In genomic region chr18:28174181-28174906, GRCh38 we compare ENCODE assay signal across 9 cellular contexts. TPM values are rescaled to one million over a fixed set of nuclear protein-coding genes. Genes with fewer than 3 reads are reported as not detected.
A peak's percentile ranks its signal among the peaks of the same experiment; 100 is the strongest.
DNase-seq lines count a peak whose midpoint lies in the region; ATAC-seq and TF ChIP-seq lines count a peak whose summit lies in the region.
"Had no signal": no experiment of that assay in that cellular context is flagged by ENCODE, and none has a peak within 500 bp of the region (broad histone marks: within the 10 kb centered on the region; RNA-seq: fewer than 3 reads in every experiment).

No MANE protein-coding gene starts in this region.

- peaks cover 5% of the 10 kb centered on the region for H3K79me1 ChIP-seq in mesendoderm (ENCODE audit: low read length)

- H3K18ac ChIP-seq in mesendoderm (ENCODE audit: low read length), result no peak overlapping the region

- H3K79me2 ChIP-seq in mesendoderm (ENCODE audit: control insufficient read depth, insufficient read depth, low read length), result peaks cover 48% of the 10 kb centered on the region

- no CpG with 5 or more reads among the region's 8 CpGs for WGBS in mesendoderm (ENCODE audit: extremely low coverage, insufficient coverage, low lambda C conversion rate)

- peak overlapping the region; percentile 78 for H3K56ac ChIP-seq in mesendoderm (ENCODE audit: low read length)

- H2BK5ac ChIP-seq in mesendoderm (ENCODE audit: low read length), result no peak overlapping the region

- no peak overlapping the region for H4K8ac ChIP-seq in mesendoderm (ENCODE audit: low read depth, low read length)

- ATAC-seq in HG02610 (IDR thresholded peaks at IDR 0.05; ENCODE audit: unreplicated experiment), result no peak
- no peak for ATAC-seq in HG02642 (IDR thresholded peaks at IDR 0.05; ENCODE audit: poor library complexity, unreplicated experiment)

- H3K9me3 ChIP-seq in BE2C, result no peaks in the 10 kb centered on the region

- H2BK15ac ChIP-seq in mesendoderm (replicated peaks; ENCODE audit: low read depth), result no peak overlapping the region

- H4K5ac ChIP-seq in mesendoderm (ENCODE audit: low read length), result no peak overlapping the region

- no peak overlapping the region for H3K23ac ChIP-seq in mesendoderm (ENCODE audit: low read length)

- H2AK5ac ChIP-seq in mesendoderm (ENCODE audit: low read length), result no peak overlapping the region

- H3K27me3 ChIP-seq in BE2C (no peaks in the 10 kb centered on the region), mesendoderm (ENCODE audit: insufficient read depth, low read length, poor library complexity) (no peaks in the 10 kb centered on the region)

- H3K4me1 ChIP-seq in BE2C (peaks cover 2% of the 10 kb centered on the region; the same call in 1 of the 2 replicates), mesendoderm (ENCODE audit: control insufficient read depth, low read depth, low read length) (no peaks in the 10 kb centered on the region)

- H3K27ac ChIP-seq in coronary artery, result no peak overlapping the region
- no peak overlapping the region for H3K27ac ChIP-seq in mesendoderm (ENCODE audit: low read depth, low read length)
- H3K27ac ChIP-seq: VCaP had no signal

- no peak for DNase-seq in BE2C
- peak; percentile 22 for DNase-seq in HuH-7 (ENCODE audit: low spot score)
- DNase-seq in coronary artery (ENCODE audit: low spot score), result no peak
- DNase-seq in mesendoderm, result no peak
- DNase-seq in head of caudate nucleus, result no peak
- DNase-seq in dermis blood vessel endothelial cell, result no peak

- H2BK120ac ChIP-seq in mesendoderm (ENCODE audit: low read depth, low read length), result no peak overlapping the region

- no peak overlapping the region for H3K4ac ChIP-seq in mesendoderm (ENCODE audit: low read depth, low read length)

- H3K36me3 ChIP-seq in BE2C (no peaks in the 10 kb centered on the region; the same call in 1 of the 2 replicates), mesendoderm (ENCODE audit: control insufficient read depth, insufficient read depth, low read length) (no peaks in the 10 kb centered on the region)

- peak overlapping the region; percentile 86 for H3K4me3 ChIP-seq in BE2C (ENCODE audit: low read depth, low read length)
- H3K4me3 ChIP-seq in coronary artery, result peak overlapping the region; percentile 93
- H3K4me3 ChIP-seq in mesendoderm (ENCODE audit: low read length), result peak overlapping the region; percentile 15

- intact Hi-C loops in head of caudate nucleus (cut with DNase I), result loop anchor here (10.0 kb wide), 1 partner anchor 90 kb away; no protein-coding TSS in a partner anchor

- peak overlapping the region; percentile 60 for H3K4me2 ChIP-seq in mesendoderm (ENCODE audit: low read length)

- peak overlapping the region; percentile 61 for H3K9ac ChIP-seq in mesendoderm (ENCODE audit: low read length)

- no peak for TF ChIP-seq CTCF in BE2C (IDR thresholded peaks at IDR 0.05; ENCODE audit: low read depth, low read length)
- no peak for TF ChIP-seq CTCF in coronary artery (IDR thresholded peaks at IDR 0.05)

RNA-seq across cellular contexts. Expression of gene CDH2, which starts 2.6 kb away (rescaled TPM):
- polyA plus RNA-seq in BE2C (2012; ENCODE audit: insufficient read depth, insufficient read length, low read depth), result 78.9 TPM
- polyA plus RNA-seq in mesendoderm (2013, experiment 1 of 2), result 82.8 TPM
- 80.1 TPM for polyA plus RNA-seq in mesendoderm (2013, experiment 2 of 2)
- total RNA-seq in dermis blood vessel endothelial cell, result 1.8 and 1.9 TPM in 2 replicates

Comparison
In these comparisons a context has a peak if more than half of its experiments do, and no peak if none do; other contexts are left out.
1. H3K4me3 ChIP-seq: peak in every context shown above with its lines; median percentile 93 in coronary artery; 86 in BE2C; 15 in mesendoderm.